Comparison of ENCODE assay signal across 8 cellular contexts in genomic region chr10:48634198-48634983, GRCh38. TPM values are rescaled to one million over a fixed set of nuclear protein-coding genes. Genes with fewer than 3 reads are reported as not detected.
A peak's percentile ranks its signal among the peaks of the same experiment; 100 is the strongest.
DNase-seq lines count a peak whose midpoint lies in the region; ATAC-seq and TF ChIP-seq lines count a peak whose summit lies in the region.

No MANE protein-coding gene starts in this region.

- no peaks in the 10 kb centered on the region for H3K36me3 Mint-ChIP-seq in chondrocyte (ENCODE audit: low read depth)
- H3K36me3 Mint-ChIP-seq in natural killer cell treated with Interleukin-12 subunit alpha and Interleukin-12 subunit beta and Interleukin-15 and Interleukin-18, amount 100 ng/mL, for 72 hours, result peaks cover 16% of the 10 kb centered on the region

- DNase-seq in activated gamma-delta T cell treated with Interleukin-2 at 50 U/mL for 16 hours, result peak; percentile 55
- no peak for DNase-seq in activated gamma-delta T cell (lab: John Stamatoyannopoulos, UW)
- DNase-seq in NOMO-1 treated with DMSO at 0.1 percent for 48 hours (lab: John Stamatoyannopoulos, UW; ENCODE audit: unreplicated experiment), result peak; percentile 90
- no peak for DNase-seq in chondrocyte (ENCODE audit: low spot score)
- peak; percentile 85 for DNase-seq in natural killer cell treated with Interleukin-12 subunit alpha and Interleukin-12 subunit beta and Interleukin-15 and Interleukin-18, amount 100 ng/mL, for 72 hours (ENCODE audit: low spot score)
- DNase-seq in NCI-H187 (lab: John Stamatoyannopoulos, UW), result no peak
- DNase-seq in kidney glomerular epithelial cell (lab: John Stamatoyannopoulos, UW), result no peak

- ATAC-seq in HG02798 (IDR thresholded peaks at IDR 0.05; ENCODE audit: poor library complexity, unreplicated experiment), result peak; percentile 96
- peak; percentile 96 for ATAC-seq in natural killer cell treated with Interleukin-12 subunit alpha and Interleukin-12 subunit beta and Interleukin-15 and Interleukin-18, amount 100 ng/mL, for 72 hours

- H3K27me3 Mint-ChIP-seq in chondrocyte (ENCODE audit: low read depth), result peaks cover 3% of the 10 kb centered on the region
- peaks cover 22 to 50% of the 10 kb centered on the region in 2 donors for H3K27me3 Mint-ChIP-seq in natural killer cell treated with Interleukin-12 subunit alpha and Interleukin-12 subunit beta and Interleukin-15 and Interleukin-18, amount 100 ng/mL, for 72 hours

- peaks cover 36% of the 10 kb centered on the region for H3K4me1 Mint-ChIP-seq in chondrocyte (ENCODE audit: low read depth)
- H3K4me1 Mint-ChIP-seq in natural killer cell treated with Interleukin-12 subunit alpha and Interleukin-12 subunit beta and Interleukin-15 and Interleukin-18, amount 100 ng/mL, for 72 hours (ENCODE audit: low read depth in 2 of 2), result peaks cover 48 to 52% of the 10 kb centered on the region in 2 donors

- H3K4me3 Mint-ChIP-seq in chondrocyte (ENCODE audit: unreplicated experiment), result no peak overlapping the region
- H3K4me3 Mint-ChIP-seq in natural killer cell treated with Interleukin-12 subunit alpha and Interleukin-12 subunit beta and Interleukin-15 and Interleukin-18, amount 100 ng/mL, for 72 hours, result peak overlapping the region; percentile 51

- H3K9me3 Mint-ChIP-seq in chondrocyte (ENCODE audit: low read depth), result peaks cover 7% of the 10 kb centered on the region
- peaks cover 3% of the 10 kb centered on the region for H3K9me3 Mint-ChIP-seq in natural killer cell treated with Interleukin-12 subunit alpha and Interleukin-12 subunit beta and Interleukin-15 and Interleukin-18, amount 100 ng/mL, for 72 hours

- no peak for TF ChIP-seq CTCF in chondrocyte (IDR thresholded peaks at IDR 0.05)

- peak overlapping the region; percentile 90 for H3K27ac Mint-ChIP-seq in chondrocyte (ENCODE audit: unreplicated experiment)
- H3K27ac Mint-ChIP-seq in natural killer cell treated with Interleukin-12 subunit alpha and Interleukin-12 subunit beta and Interleukin-15 and Interleukin-18, amount 100 ng/mL, for 72 hours, result peak overlapping the region; percentile 67 to 89

RNA-seq across cellular contexts. Expression of gene ARHGAP22, which starts 29.5 kb away (rescaled TPM):
- 0.94 to 8.8 TPM (median 7.1 TPM) in 3 replicates for total RNA-seq in chondrocyte
- total RNA-seq in natural killer cell treated with Interleukin-12 subunit alpha and Interleukin-12 subunit beta and Interleukin-15 and Interleukin-18, amount 100 ng/mL, for 72 hours, result 1 to 10 TPM in 1 of 2 donors, under 1 TPM in 1; 0.14 to 1.8 TPM

RNA-seq across cellular contexts. Expression of gene WDFY4, which starts 50.3 kb away (rescaled TPM):
- total RNA-seq in chondrocyte, result not detected in 3 replicates
- total RNA-seq in natural killer cell treated with Interleukin-12 subunit alpha and Interleukin-12 subunit beta and Interleukin-15 and Interleukin-18, amount 100 ng/mL, for 72 hours, result 1 to 10 TPM in 1 of 2 donors, not detected in 1; 2.0 TPM

Comparison
In these comparisons a context has a peak if more than half of its experiments do, and no peak if none do; other contexts are left out.
1. DNase-seq: peak in activated gamma-delta T cell treated with Interleukin-2 at 50 U/mL for 16 hours (single experiment), NOMO-1 treated with DMSO at 0.1 percent for 48 hours (single experiment) and natural killer cell treated with Interleukin-12 subunit alpha and Interleukin-12 subunit beta and Interleukin-15 and Interleukin-18, amount 100 ng/mL, for 72 hours (single experiment); none in activated gamma-delta T cell (single experiment), chondrocyte (single experiment), NCI-H187 (0 of 2) and kidney glomerular epithelial cell (single experiment).